8 cellular contexts compared by ENCODE assay signal in the genomic region with DNA sequence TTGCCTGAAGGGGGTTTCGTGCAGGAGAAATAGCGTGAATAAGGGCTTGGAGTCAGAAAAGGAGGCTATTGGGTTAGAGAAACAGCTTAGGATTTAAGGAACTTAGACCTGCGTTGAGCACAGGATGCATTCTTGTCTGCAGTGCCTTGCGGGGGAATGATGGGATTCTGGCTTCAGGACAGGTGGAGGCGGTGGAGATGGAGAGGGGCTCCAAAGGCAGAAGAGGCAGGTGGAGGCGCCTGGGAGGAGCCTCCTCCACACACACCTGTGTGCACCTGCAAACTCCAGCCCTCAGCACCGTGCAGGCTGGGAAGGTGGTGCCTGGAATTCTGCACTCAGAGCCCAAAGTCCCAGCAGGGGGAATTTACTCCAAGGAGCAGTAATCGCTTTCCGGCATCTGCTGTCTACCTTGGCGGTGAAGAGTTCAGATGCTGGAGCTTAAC. TPM values are rescaled to one million over a fixed set of nuclear protein-coding genes. Genes with fewer than 3 reads are reported as not detected.
A peak's percentile ranks its signal among the peaks of the same experiment; 100 is the strongest.
DNase-seq lines count a peak whose midpoint lies in the region; ATAC-seq and TF ChIP-seq lines count a peak whose summit lies in the region.

No MANE protein-coding gene starts in this region.

- no peaks in the 10 kb centered on the region for H3K36me3 Mint-ChIP-seq in CD4-positive, alpha-beta memory T cell
- H3K36me3 Mint-ChIP-seq in naive thymus-derived CD4-positive, alpha-beta T cell: no peaks in the 10 kb centered on the region

- H3K36me3 ChIP-seq in CD4-positive, alpha-beta memory T cell (ENCODE audit: insufficient read depth, low read length): no peaks in the 10 kb centered on the region
- H3K36me3 ChIP-seq in HUES48 (ENCODE audit: control insufficient read depth, insufficient read depth, low read length) (no peaks in the 10 kb centered on the region), uterus (no peaks in the 10 kb centered on the region)
- H3K36me3 ChIP-seq in naive thymus-derived CD4-positive, alpha-beta T cell (ENCODE audit: control insufficient read depth in 2 of 3, insufficient read depth in 3 of 3, low read length in 3 of 3): no peaks in the 10 kb centered on the region

- intact Hi-C loops in CD4-positive, alpha-beta memory T cell (cut with micrococcal nuclease): no loop called here
- intact Hi-C loops in naive thymus-derived CD4-positive, alpha-beta T cell (cut with micrococcal nuclease): loop anchor here in 1 of 2 donors (10.0 kb wide), 1 partner anchor 196 kb away; no protein-coding TSS in a partner anchor
- intact Hi-C loops in uterus (cut with DNase I; ENCODE audit: low total_unique reads): no loop called here

- H3K27ac ChIP-seq in CD4-positive, alpha-beta memory T cell (ENCODE audit: low read depth, low read length): no peak overlapping the region
- H3K27ac ChIP-seq in HUES48 (ENCODE audit: low read depth, low read length): no peak overlapping the region
- no peak overlapping the region for H3K27ac ChIP-seq in naive thymus-derived CD4-positive, alpha-beta T cell (ENCODE audit: low read depth, low read length)
- peak overlapping the region in 1 of 2 donors; percentile 84 for H3K27ac ChIP-seq in uterus

- no peak overlapping the region for H3K9ac ChIP-seq in HUES48 (ENCODE audit: low read depth, low read length)

- CTCF ChIA-PET in CD4-positive, alpha-beta memory T cell (lab: Charles Lee; ENCODE audit: partially characterized antibody): interaction anchor here (0.9 kb wide), 1 partner anchor 110 kb away, joined by 3 read pairs; no protein-coding TSS in a partner anchor
- CTCF ChIA-PET in naive thymus-derived CD4-positive, alpha-beta T cell (lab: Charles Lee): no interaction called here

- peak overlapping the region; percentile 58 to 82 (median 74) for H3K4me3 Mint-ChIP-seq in CD4-positive, alpha-beta memory T cell
- H3K4me3 Mint-ChIP-seq in naive thymus-derived CD4-positive, alpha-beta T cell: peak overlapping the region in 9 of 10 donors; percentile 30 to 89 (median 68)

- H3K9me3 ChIP-seq in CD4-positive, alpha-beta memory T cell (ENCODE audit: control insufficient read depth in 1 of 2, low read length in 2 of 2): no peaks in the 10 kb centered on the region
- H3K9me3 ChIP-seq in HUES48 (ENCODE audit: control insufficient read depth, insufficient read depth, low read length) (no peaks in the 10 kb centered on the region), uterus (no peaks in the 10 kb centered on the region)
- no peaks in the 10 kb centered on the region for H3K9me3 ChIP-seq in naive thymus-derived CD4-positive, alpha-beta T cell (ENCODE audit: control insufficient read depth in 2 of 3, low read length in 3 of 3)

- TF ChIP-seq POLR2A in uterus (IDR thresholded peaks at IDR 0.05): no peak

- no peaks in the 10 kb centered on the region for H3K27me3 ChIP-seq in CD4-positive, alpha-beta memory T cell (ENCODE audit: insufficient read depth, low read length)
- H3K27me3 ChIP-seq in HUES48 (ENCODE audit: control insufficient read depth, insufficient read depth, low read length) (peaks cover 16% of the 10 kb centered on the region; the same call in 1 of the 2 replicates), uterus (no peaks in the 10 kb centered on the region)
- no peaks in the 10 kb centered on the region for H3K27me3 ChIP-seq in naive thymus-derived CD4-positive, alpha-beta T cell (ENCODE audit: control insufficient read depth in 2 of 2, insufficient read depth in 2 of 2, low read length in 2 of 2)

- peaks cover 24% of the 10 kb centered on the region for H3K4me1 ChIP-seq in CD4-positive, alpha-beta memory T cell (ENCODE audit: insufficient read depth, low read length)
- H3K4me1 ChIP-seq in HUES48 (ENCODE audit: control insufficient read depth, insufficient read depth, low read length) (peaks cover 35% of the 10 kb centered on the region), uterus (peaks cover 3 to 8% of the 10 kb centered on the region in 2 donors)
- peaks cover 15 to 20% of the 10 kb centered on the region in 2 donors for H3K4me1 ChIP-seq in naive thymus-derived CD4-positive, alpha-beta T cell (ENCODE audit: control insufficient read depth in 2 of 2, insufficient read depth in 2 of 2, low read length in 2 of 2)

- peak overlapping the region in 3 of 7 donors; percentile 9 to 74 (median 44) for H3K27ac Mint-ChIP-seq in CD4-positive, alpha-beta memory T cell
- H3K27ac Mint-ChIP-seq in naive thymus-derived CD4-positive, alpha-beta T cell: peak overlapping the region in 3 of 9 donors; percentile 26 to 71 (median 38)

- POLR2A ChIA-PET in CD4-positive, alpha-beta memory T cell (lab: Charles Lee; ENCODE audit: partially characterized antibody): no interaction called here
- POLR2A ChIA-PET in naive thymus-derived CD4-positive, alpha-beta T cell (lab: Charles Lee): no interaction called here

- no peak for TF ChIP-seq CTCF in cardiac fibroblast (IDR thresholded peaks at IDR 0.05; ENCODE audit: low read depth, low read length)
- TF ChIP-seq CTCF in uterus (IDR thresholded peaks at IDR 0.05): no peak

- H3K4me3 ChIP-seq in CD4-positive, alpha-beta memory T cell (ENCODE audit: low read length in 2 of 2): no peak overlapping the region
- H3K4me3 ChIP-seq in HUES48 (ENCODE audit: low read depth, low read length) (peak overlapping the region; percentile 78), cardiac fibroblast (replicated peaks in 1 of 2; ENCODE audit: low read depth in 2 of 2, low read length in 2 of 2) (peak overlapping the region; percentile 88 to 93), uterus (no peak overlapping the region)
- no peak overlapping the region for H3K4me3 ChIP-seq in naive thymus-derived CD4-positive, alpha-beta T cell (ENCODE audit: low read length)

- no peaks in the 10 kb centered on the region for H3K9me3 Mint-ChIP-seq in CD4-positive, alpha-beta memory T cell
- H3K9me3 Mint-ChIP-seq in naive thymus-derived CD4-positive, alpha-beta T cell: no peaks in the 10 kb centered on the region

- H3K27me3 Mint-ChIP-seq in CD4-positive, alpha-beta memory T cell: peaks cover 3 to 8% of the 10 kb centered on the region in 2 donors
- peaks cover 0 to 39% (median 0%) of the 10 kb centered on the region in 5 donors for H3K27me3 Mint-ChIP-seq in naive thymus-derived CD4-positive, alpha-beta T cell

- no peak for ATAC-seq in naive thymus-derived CD4-positive, alpha-beta T cell
- ATAC-seq in HG03097 (IDR thresholded peaks at IDR 0.05; ENCODE audit: low FRiP score, unreplicated experiment): no peak
- ATAC-seq in HG03025 (IDR thresholded peaks at IDR 0.05; ENCODE audit: low FRiP score, unreplicated experiment): no peak
- no peak for ATAC-seq in HG03520 (IDR thresholded peaks at IDR 0.05; ENCODE audit: unreplicated experiment)

- DNase-seq in CD4-positive, alpha-beta memory T cell: no peak
- DNase-seq in cardiac fibroblast (ENCODE audit: low read depth in 2 of 2) (no peak), uterus (no peak)
- DNase-seq in naive thymus-derived CD4-positive, alpha-beta T cell: no peak

- H3K4me1 Mint-ChIP-seq in CD4-positive, alpha-beta memory T cell: peaks cover 15 to 35% (median 18%) of the 10 kb centered on the region in 4 donors
- H3K4me1 Mint-ChIP-seq in naive thymus-derived CD4-positive, alpha-beta T cell: peaks cover 13 to 24% (median 18%) of the 10 kb centered on the region in 7 donors

RNA-seq across cellular contexts. Expression of a gene that starts 1.8 kb away (rescaled TPM):
- total RNA-seq in CD4-positive, alpha-beta memory T cell: 1 to 10 TPM; 3.0 to 5.7 TPM
- polyA plus RNA-seq in CD4-positive, alpha-beta memory T cell: under 1 TPM; 0.15 to 0.36 TPM
- 10 to 100 TPM in 1 of 5 experiments, 1 to 10 TPM in 4; 1.1 to 11.4 (median 3.1) TPM for total RNA-seq in naive thymus-derived CD4-positive, alpha-beta T cell
- under 1 TPM; 0.02 to 0.61 TPM for polyA plus RNA-seq in naive thymus-derived CD4-positive, alpha-beta T cell
- total RNA-seq in uterus: 10 to 100 TPM; 20.3 to 41.8 (median 28.4) TPM

RNA-seq across cellular contexts. Expression of a gene that starts 36.8 kb away (rescaled TPM):
- 10 to 100 TPM; 15.7 to 17.7 TPM for total RNA-seq in CD4-positive, alpha-beta memory T cell
- 10 to 100 TPM; 20.7 to 32.3 TPM for polyA plus RNA-seq in CD4-positive, alpha-beta memory T cell
- total RNA-seq in naive thymus-derived CD4-positive, alpha-beta T cell: 10 to 100 TPM; 12.0 to 51.7 (median 15.2) TPM
- polyA plus RNA-seq in naive thymus-derived CD4-positive, alpha-beta T cell: 10 to 100 TPM; 21.4 to 23.7 TPM
- 10 to 100 TPM in 3 of 4 donors, 1 to 10 TPM in 1; 4.9 to 31.4 (median 19.2) TPM for total RNA-seq in uterus

Comparison
In these comparisons a context has a peak if more than half of its experiments do, and no peak if none do; other contexts are left out.
1. H3K4me3 ChIP-seq: peak in HUES48 (single experiment) and cardiac fibroblast (2 of 2); none in CD4-positive, alpha-beta memory T cell (0 of 2), naive thymus-derived CD4-positive, alpha-beta T cell (single experiment) and uterus (0 of 2).